Comparison of ENCODE assay signal across 13 cellular contexts in the genomic region with DNA sequence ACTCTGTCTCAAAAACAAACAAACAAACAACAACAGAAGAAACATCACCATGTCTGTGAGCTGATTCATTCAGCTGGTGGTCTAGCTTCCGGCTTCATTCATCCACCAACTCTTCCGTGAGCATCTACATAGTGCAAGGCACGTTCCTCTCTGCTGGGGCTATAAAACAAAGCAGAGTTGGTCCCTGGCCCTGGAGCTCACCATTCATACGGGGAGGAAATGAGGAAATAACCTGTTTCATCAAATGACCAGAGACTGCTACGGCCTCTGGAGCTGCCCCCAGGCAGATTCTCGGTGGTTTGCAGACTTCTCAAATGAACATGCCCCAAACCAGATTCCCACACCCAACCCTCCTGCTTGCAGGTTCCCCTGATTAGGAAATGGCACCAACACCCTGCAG. TPM values are rescaled to one million over a fixed set of nuclear protein-coding genes. Genes with fewer than 3 reads are reported as not detected.
DNase-seq lines count a peak whose midpoint lies in the region; ATAC-seq and TF ChIP-seq lines count a peak whose summit lies in the region.
"Had no signal": no experiment of that assay in that cellular context is flagged by ENCODE, and none has a peak within 500 bp of the region (broad histone marks: within the 10 kb centered on the region; RNA-seq: fewer than 3 reads in every experiment).

No MANE protein-coding gene starts in this region.

- TF ChIP-seq EP300 in upper lobe of left lung (IDR thresholded peaks at IDR 0.05) = no peak

- ATAC-seq in upper lobe of left lung (ENCODE audit: low FRiP score in 2 of 2) = no peak
- no peak for ATAC-seq in HG02938 (IDR thresholded peaks at IDR 0.05; ENCODE audit: unreplicated experiment)
- ATAC-seq: K562, sciatic nerve had no signal

- H3K27me3 ChIP-seq in upper lobe of left lung = no peaks in the 10 kb centered on the region

- 76 to 80% methylated on average over 6 of the region's 6 CpGs for WGBS in upper lobe of left lung, 2 donors

- peak; percentile 51 to 52 for DNase-seq in AML-193 (lab: John Stamatoyannopoulos, UW)
- DNase-seq in ELF-1 (ENCODE audit: low read depth, low spot score) = peak; percentile 86
- DNase-seq in NB4 (ENCODE audit: low read depth) = peak; percentile 29
- peak; percentile 92 for DNase-seq in islet precursor cell
- no peak for DNase-seq in stimulated activated CD4-positive, alpha-beta T cell treated with anti-CD3 and anti-CD28 coated beads, Interleukin-1b, Interleukin-23, amount 100 ng/mL, for 48 hours
- no peak for DNase-seq in upper lobe of left lung
- no peak for DNase-seq in NCI-H69 (lab: John Stamatoyannopoulos, UW)
- DNase-seq: NCI-H1694, NCI-H524, SHP77 had no signal

- TF ChIP-seq CTCF in NB4 (IDR thresholded peaks at IDR 0.05; ENCODE audit: low read depth, low read length) = no peak
- no peak for TF ChIP-seq CTCF in upper lobe of left lung (IDR thresholded peaks at IDR 0.05)

- H3K4me3 ChIP-seq in NB4 (ENCODE audit: low read depth, low read length) = no peak overlapping the region
- H3K4me3 ChIP-seq in upper lobe of left lung = no peak overlapping the region
- H3K4me3 ChIP-seq: K562 had no signal

- TF ChIP-seq POLR2A in NB4 (IDR thresholded peaks at IDR 0.05; ENCODE audit: extremely low read depth, insufficient read length) (no peak), upper lobe of left lung (IDR thresholded peaks at IDR 0.05) (no peak)

- H3K4me1 ChIP-seq in upper lobe of left lung = peaks cover 0 to 10% (median 0%) of the 10 kb centered on the region in 4 donors

- H3K27ac ChIP-seq in upper lobe of left lung = no peak overlapping the region

- H3K36me3 ChIP-seq in upper lobe of left lung = no peaks in the 10 kb centered on the region

- H3K9me3 ChIP-seq in upper lobe of left lung = no peaks in the 10 kb centered on the region

RNA-seq across cellular contexts. Expression of gene ID3, which starts 41.0 kb away (rescaled TPM):
- total RNA-seq in upper lobe of left lung = 100 to 1,000 TPM in 4 of 6 donors, 10 to 100 TPM in 2; 75.4 to 269 (median 135) TPM

Comparison
In these comparisons a context has a peak if more than half of its experiments do, and no peak if none do; other contexts are left out.
1. DNase-seq: peak in AML-193 (2 of 2), ELF-1 (single experiment), NB4 (single experiment) and islet precursor cell (single experiment); none in stimulated activated CD4-positive, alpha-beta T cell treated with anti-CD3 and anti-CD28 coated beads, Interleukin-1b, Interleukin-23, amount 100 ng/mL, for 48 hours (single experiment), upper lobe of left lung (0 of 2) and NCI-H69 (single experiment).